Comparison of ENCODE assay signal across 2 cellular contexts in the genomic region with DNA sequence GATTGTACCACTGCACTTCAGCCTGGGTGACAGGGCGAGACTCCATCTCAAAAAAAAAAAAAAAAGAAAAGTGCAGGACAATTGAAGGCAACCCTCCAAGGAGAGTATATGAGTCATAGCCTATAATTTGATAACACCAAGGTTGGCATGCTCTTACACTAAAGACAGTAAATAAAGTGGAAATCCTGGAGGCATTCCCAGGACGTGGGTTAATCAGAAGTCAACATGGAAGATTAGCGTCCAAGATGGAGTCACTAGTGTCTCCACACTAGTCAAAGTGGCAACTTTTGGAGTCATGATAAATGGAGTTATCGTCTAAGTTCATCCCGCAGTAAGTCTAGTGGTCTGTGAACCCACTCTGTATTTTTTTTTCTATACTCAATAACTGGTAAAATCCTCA.
A peak's percentile ranks its signal among the peaks of the same experiment; 100 is the strongest.
TF ChIP-seq lines count a peak whose summit lies in the region.

No MANE protein-coding gene starts in this region.

TF ChIP-seq in HEK293, 187 proteins besides CTCF, POLR2A, EP300 and RAD21:
- TF ChIP-seq GLI4 (tag by site-specific recombination; IDR thresholded peaks at IDR 0.05): no peak
- TF ChIP-seq, protein P1, sequence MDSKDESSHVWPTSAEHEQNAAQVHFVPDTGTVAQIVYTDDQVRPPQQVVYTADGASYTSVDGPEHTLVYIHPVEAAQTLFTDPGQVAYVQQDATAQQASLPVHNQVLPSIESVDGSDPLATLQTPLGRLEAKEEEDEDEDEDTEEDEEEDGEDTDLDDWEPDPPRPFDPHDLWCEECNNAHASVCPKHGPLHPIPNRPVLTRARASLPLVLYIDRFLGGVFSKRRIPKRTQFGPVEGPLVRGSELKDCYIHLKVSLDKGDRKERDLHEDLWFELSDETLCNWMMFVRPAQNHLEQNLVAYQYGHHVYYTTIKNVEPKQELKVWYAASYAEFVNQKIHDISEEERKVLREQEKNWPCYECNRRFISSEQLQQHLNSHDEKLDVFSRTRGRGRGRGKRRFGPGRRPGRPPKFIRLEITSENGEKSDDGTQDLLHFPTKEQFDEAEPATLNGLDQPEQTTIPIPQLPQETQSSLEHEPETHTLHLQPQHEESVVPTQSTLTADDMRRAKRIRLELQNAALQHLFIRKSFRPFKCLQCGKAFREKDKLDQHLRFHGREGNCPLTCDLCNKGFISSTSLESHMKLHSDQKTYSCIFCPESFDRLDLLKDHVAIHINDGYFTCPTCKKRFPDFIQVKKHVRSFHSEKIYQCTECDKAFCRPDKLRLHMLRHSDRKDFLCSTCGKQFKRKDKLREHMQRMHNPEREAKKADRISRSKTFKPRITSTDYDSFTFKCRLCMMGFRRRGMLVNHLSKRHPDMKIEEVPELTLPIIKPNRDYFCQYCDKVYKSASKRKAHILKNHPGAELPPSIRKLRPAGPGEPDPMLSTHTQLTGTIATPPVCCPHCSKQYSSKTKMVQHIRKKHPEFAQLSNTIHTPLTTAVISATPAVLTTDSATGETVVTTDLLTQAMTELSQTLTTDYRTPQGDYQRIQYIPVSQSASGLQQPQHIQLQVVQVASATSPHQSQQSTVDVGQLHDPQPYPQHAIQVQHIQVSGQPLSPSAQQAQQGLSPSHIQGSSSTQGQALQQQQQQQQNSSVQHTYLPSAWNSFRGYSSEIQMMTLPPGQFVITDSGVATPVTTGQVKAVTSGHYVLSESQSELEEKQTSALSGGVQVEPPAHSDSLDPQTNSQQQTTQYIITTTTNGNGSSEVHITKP (tag by site-specific recombination; IDR thresholded peaks at IDR 0.05): peak; percentile 64

TF ChIP-seq in endothelial cell of umbilical vein, 7 proteins besides CTCF, POLR2A, EP300 and RAD21:
- TF ChIP-seq JUN (IDR thresholded peaks at IDR 0.05; ENCODE audit: borderline replicate concordance, insufficient read depth, insufficient read length, low read depth): peak; percentile 4
- TF ChIP-seq POLR2AphosphoS5 (IDR thresholded peaks at IDR 0.05; ENCODE audit: insufficient read depth, low read depth, low read length): no peak
TF ChIP-seq in endothelial cell of umbilical vein: peak in this region for 1.
